In genomic region chr3:69791111-69791510, GRCh38 we compare ENCODE assay signal across 9 cellular contexts. TPM values are rescaled to one million over a fixed set of nuclear protein-coding genes. Genes with fewer than 3 reads are reported as not detected.
DNase-seq lines count a peak whose midpoint lies in the region; TF ChIP-seq lines count a peak whose summit lies in the region.
"Had no signal": no experiment of that assay in that cellular context is flagged by ENCODE, and none has a peak within 500 bp of the region (broad histone marks: within the 10 kb centered on the region; RNA-seq: fewer than 3 reads in every experiment).

No MANE protein-coding gene starts in this region.

- peaks cover 23% of the 10 kb centered on the region for H3K4me1 ChIP-seq in mammary epithelial cell (ENCODE audit: insufficient read depth, low read length)

- DNase-seq in HFFc6 (peak; percentile 72), mammary epithelial cell (peak; percentile 62), iris pigment epithelial cell (ENCODE audit: low read depth) (peak; percentile 98), stromal cell of bone marrow (ENCODE audit: low read depth) (peak; percentile 84), DMS153 (lab: John Stamatoyannopoulos, UW) (no peak), SKM-1 (lab: John Stamatoyannopoulos, UW; ENCODE audit: unreplicated experiment) (no peak)
- DNase-seq in activated effector memory CD4-positive, alpha-beta T cell treated with Interleukin-2 at 50 U/mL for 16 hours = no peak
- no peak for DNase-seq in activated CD8-positive, alpha-beta memory T cell treated with anti-CD3 and anti-CD28 coated beads for 24 hours

- H3K4me3 ChIP-seq in mammary epithelial cell (replicated peaks in 1 of 3; ENCODE audit: insufficient read depth in 1 of 3, low read depth in 2 of 3, low read length in 3 of 3) = no peak overlapping the region

- in situ Hi-C loops in mammary epithelial cell (cut with MboI; ENCODE audit: low sequenced_read_pairs in 2 of 2) = loop anchor here (5.0 to 10.0 kb wide), 2 partner anchors 96 to 99 kb away; no protein-coding TSS in a partner anchor

- no TSS peak for BruUV-seq in mammary epithelial cell (replicated peaks; lab: Mats Ljungman, UMichigan)

- no peak for TF ChIP-seq CTCF in HFFc6 (IDR thresholded peaks at IDR 0.05)
- no peak for TF ChIP-seq CTCF in mammary epithelial cell (conservative IDR thresholded peaks at IDR 0.05 in 1 of 2, IDR thresholded peaks at IDR 0.05 in 1 of 2; ENCODE audit: extremely low read depth in 1 of 2, insufficient read depth in 1 of 2, low read depth in 1 of 2, low read length in 2 of 2)

- CTCF ChIA-PET in mammary epithelial cell (lab: Charles Lee; ENCODE audit: low non-redundant PET) = interaction anchor here (1.0 kb wide), 1 partner anchor 100 kb away, joined by 4 read pairs; no protein-coding TSS in a partner anchor

- H3K9me3 Mint-ChIP-seq in HFFc6 = no peaks in the 10 kb centered on the region

- dilution Hi-C loops in mammary epithelial cell (cut with HindIII; ENCODE audit: low sequenced_read_pairs) = loop anchor here (5.0 kb wide), 1 partner anchor 99 kb away; no protein-coding TSS in a partner anchor

- H3K36me3 ChIP-seq in mammary epithelial cell (ENCODE audit: insufficient read depth, low read length) = no peaks in the 10 kb centered on the region

- peak overlapping the region; percentile 66 for H3K4me2 ChIP-seq in mammary epithelial cell (ENCODE audit: insufficient read depth, low read depth, low read length)

- H2AFZ ChIP-seq in mammary epithelial cell (ENCODE audit: low read depth, low read length) = peak overlapping the region; percentile 57

- H3K4me3 Mint-ChIP-seq in HFFc6 = peak overlapping the region; percentile 84

- H3K9ac ChIP-seq in mammary epithelial cell (ENCODE audit: insufficient read depth, low read length) = no peak overlapping the region

- intact Hi-C loops in mammary epithelial cell (cut with micrococcal nuclease) = loop anchor here (5.0 kb wide), 3 partner anchors 66 to 629 kb away; no protein-coding TSS in a partner anchor

- peaks cover 69% of the 10 kb centered on the region for H3K4me1 Mint-ChIP-seq in HFFc6 (ENCODE audit: low read depth)

- no peak overlapping the region for H3K27ac ChIP-seq in mammary epithelial cell (ENCODE audit: insufficient read depth, low read depth, low read length)

- no peaks in the 10 kb centered on the region for H3K79me2 ChIP-seq in mammary epithelial cell (ENCODE audit: insufficient read depth, low read length)

- 1% methylated on average over 6 of the region's 6 CpGs for WGBS in mammary epithelial cell (ENCODE audit: low coverage, missing lambda C conversion rate)

- H3K9me3 ChIP-seq in mammary epithelial cell (replicated peaks; ENCODE audit: insufficient read depth, low read length) = no peaks in the 10 kb centered on the region

- H3K27me3 ChIP-seq in mammary epithelial cell (ENCODE audit: insufficient read depth, low read length) = no peaks in the 10 kb centered on the region

- H4K20me1 ChIP-seq in mammary epithelial cell (ENCODE audit: insufficient read depth, low read length) = no peaks in the 10 kb centered on the region

- peak overlapping the region; percentile 86 for H3K27ac Mint-ChIP-seq in HFFc6

- H3K36me3 Mint-ChIP-seq in HFFc6 (ENCODE audit: low read depth) = peaks cover 11% of the 10 kb centered on the region

- H3K27me3 Mint-ChIP-seq in HFFc6 (ENCODE audit: insufficient read depth) = no peaks in the 10 kb centered on the region

RNA-seq across cellular contexts. Expression of gene MITF, which starts 51.8 kb away (rescaled TPM):
- total RNA-seq in HFFc6 (2021; fragmentation: NEBNext Ultra II Directional; extraction: Animal tissue kit (Norgen Biotek cat#: 25700)) = 10 to 100 TPM; 23.3 to 38.2 (median 25.7) TPM
- 1 to 10 TPM; 5.7 to 8.3 TPM for total RNA-seq in mammary epithelial cell
- 1.7 TPM for polyA plus RNA-seq in mammary epithelial cell
- polyA minus RNA-seq in mammary epithelial cell = 0.88 TPM
- polyA plus RNA-seq: neural cell had no signal

Comparison
In these comparisons a context has a peak if more than half of its experiments do, and no peak if none do; other contexts are left out.
1. DNase-seq: peak in HFFc6 (single experiment), mammary epithelial cell (single experiment), iris pigment epithelial cell (single experiment) and stromal cell of bone marrow (single experiment); none in activated effector memory CD4-positive, alpha-beta T cell treated with Interleukin-2 at 50 U/mL for 16 hours (single experiment), activated CD8-positive, alpha-beta memory T cell treated with anti-CD3 and anti-CD28 coated beads for 24 hours (single experiment), DMS153 (single experiment) and SKM-1 (single experiment).